Comparison of ENCODE assay signal across 8 cellular contexts in the genomic region with DNA sequence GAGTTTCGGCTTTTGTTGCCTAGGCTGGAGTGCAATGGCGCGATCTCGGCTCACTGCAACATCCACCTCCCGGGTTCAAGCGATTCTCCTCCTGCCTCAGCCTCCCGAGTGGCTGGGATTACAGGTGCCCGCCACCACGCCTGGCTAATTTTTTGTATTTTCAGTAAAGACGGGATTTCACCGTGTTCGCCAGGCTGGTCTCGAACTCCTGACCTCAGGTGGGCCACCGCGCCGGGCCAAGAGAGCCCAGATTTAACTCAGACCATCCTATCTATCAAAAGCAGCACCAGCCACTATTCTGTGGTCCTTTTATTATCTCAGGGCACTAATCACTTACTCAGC. TPM values are rescaled to one million over a fixed set of nuclear protein-coding genes. Genes with fewer than 3 reads are reported as not detected.
DNase-seq lines count a peak whose midpoint lies in the region; FAIRE-seq and TF ChIP-seq lines count a peak whose summit lies in the region.
"Not testable (repeated sequence)": the region's sequence is repeated elsewhere in the genome, so short reads cannot be mapped to it uniquely, and the experiment has no call there.

No MANE protein-coding gene starts in this region.

- H3K36me3 Mint-ChIP-seq in astrocyte (ENCODE audit: low read depth, unreplicated experiment); immature natural killer cell; nephron progenitor cell (ENCODE audit: low read depth): not testable (repeated sequence)

- H3K4me1 ChIP-seq in A673 (ENCODE audit: insufficient read depth, low read length, poor library complexity, severe bottlenecking); HAP-1; astrocyte (ENCODE audit: insufficient read depth, low read length): not testable (repeated sequence)
- H3K4me1 ChIP-seq in stomach: peaks cover 5 to 15% (median 11%) of the 10 kb centered on the region in 4 donors

- 85 to 92% (median 87%) methylated on average over 16 of the region's 16 CpGs for WGBS in stomach, 5 donors

- H3K4me3 ChIP-seq in A673 (ENCODE audit: low read depth, low read length, poor library complexity, severe bottlenecking) (peak overlapping the region; percentile 44), HAP-1 (peak overlapping the region; percentile 35), WI38 (ENCODE audit: low read depth, low read length) (peak overlapping the region; percentile 58), astrocyte (ENCODE audit: insufficient read depth, low read depth, low read length) (peak overlapping the region; percentile 79), epithelial cell of esophagus (ENCODE audit: low read length) (peak overlapping the region; percentile 64), stomach (peak overlapping the region; percentile 54 to 61 (median 56))

- not testable (repeated sequence) for H3K9me3 ChIP-seq in A673 (ENCODE audit: low read depth, low read length, poor library complexity, severe bottlenecking); HAP-1; astrocyte (ENCODE audit: insufficient read depth, low read depth, low read length); stomach

- not testable (repeated sequence) for H3K36me3 ChIP-seq in A673 (ENCODE audit: insufficient read depth, low read length, poor library complexity, severe bottlenecking); HAP-1 (replicated peaks); astrocyte (ENCODE audit: insufficient read depth, low read length); stomach

- H3K27me3 Mint-ChIP-seq in astrocyte (ENCODE audit: low read depth, unreplicated experiment); nephron progenitor cell (ENCODE audit: low read depth, poor library complexity): not testable (repeated sequence)
- H3K27me3 Mint-ChIP-seq in immature natural killer cell (ENCODE audit: low read depth in 3 of 3): peaks cover 5 to 12% (median 7%) of the 10 kb centered on the region in 3 donors

- not testable (repeated sequence) for H3K27ac ChIP-seq in A673 (ENCODE audit: low read depth, low read length, poor library complexity, severe bottlenecking); astrocyte (ENCODE audit: low read depth, low read length)
- H3K27ac ChIP-seq in stomach: peak overlapping the region; percentile 21 to 70 (median 65)

- not testable (repeated sequence) for H3K27me3 ChIP-seq in A673 (replicated peaks; ENCODE audit: insufficient read depth, low read depth, low read length, poor library complexity); HAP-1 (ENCODE audit: low read depth); astrocyte (ENCODE audit: insufficient read depth, low read length); stomach

- not testable (repeated sequence) for H3K4me3 Mint-ChIP-seq in astrocyte (ENCODE audit: unreplicated experiment)
- H3K4me3 Mint-ChIP-seq in immature natural killer cell (peak overlapping the region; percentile 94 to 96 (median 95)), nephron progenitor cell (peak overlapping the region; percentile 76)

- CTCF ChIA-PET in A673 (lab: Charles Lee): not testable (repeated sequence)

- not testable (repeated sequence) for H4K20me1 ChIP-seq in astrocyte (ENCODE audit: insufficient read depth, low read length)

- intact Hi-C loops in A673 (cut with micrococcal nuclease; ENCODE audit: unreplicated experiment); stomach (cut with DNase I; ENCODE audit: low total_unique reads): not testable (repeated sequence)

- in situ Hi-C loops in HAP-1 (cut with MboI; ENCODE audit: low sequenced_read_pairs): not testable (repeated sequence)

- not testable (repeated sequence) for H3K9me3 Mint-ChIP-seq in astrocyte (ENCODE audit: unreplicated experiment); immature natural killer cell; nephron progenitor cell

- FAIRE-seq in astrocyte (lab: Jason Lieb, UNC): not testable (repeated sequence)

- TSS peak; percentile 91 for BruUV-seq in A673 (replicated peaks; lab: Mats Ljungman, UMichigan)

- TF ChIP-seq CTCF in A673 (conservative IDR thresholded peaks at IDR 0.05; ENCODE audit: low read depth, low read length); WI38 (IDR thresholded peaks at IDR 0.05; ENCODE audit: low read depth, low read length); astrocyte (IDR thresholded peaks at IDR 0.05; ENCODE audit: insufficient read depth, low read depth, low read length); epithelial cell of esophagus (IDR thresholded peaks at IDR 0.05; ENCODE audit: insufficient read depth, low read depth, low read length, missing control alignments); nephron progenitor cell (IDR thresholded peaks at IDR 0.05); stomach (IDR thresholded peaks at IDR 0.05): not testable (repeated sequence)

- not testable (repeated sequence) for H3K79me2 ChIP-seq in astrocyte (ENCODE audit: insufficient read depth, low read length)

- peak overlapping the region; percentile 99 for H3K4me2 ChIP-seq in astrocyte (ENCODE audit: low read length)

- H2AFZ ChIP-seq in astrocyte (ENCODE audit: low read depth, low read length): peak overlapping the region; percentile 99

- not testable (repeated sequence) for H3K27ac Mint-ChIP-seq in astrocyte (ENCODE audit: unreplicated experiment); nephron progenitor cell
- peak overlapping the region; percentile 73 to 89 (median 82) for H3K27ac Mint-ChIP-seq in immature natural killer cell

- TF ChIP-seq POLR2A in stomach (IDR thresholded peaks at IDR 0.05): not testable (repeated sequence)

- DNase-seq in A673 (ENCODE audit: low spot score); HAP-1 (ENCODE audit: low spot score in 2 of 2); astrocyte (ENCODE audit: low read depth); epithelial cell of esophagus (ENCODE audit: low read depth); immature natural killer cell; nephron progenitor cell; stomach: not testable (repeated sequence)

- TF ChIP-seq EP300 in stomach (IDR thresholded peaks at IDR 0.05): not testable (repeated sequence)

- POLR2A ChIA-PET in A673 (lab: Charles Lee; ENCODE audit: low non-redundant PET): interaction anchor here (0.5 kb wide), 1 partner anchor 31 kb away, joined by 3 read pairs; no protein-coding TSS in a partner anchor

- H3K4me1 Mint-ChIP-seq in astrocyte (ENCODE audit: low read depth, unreplicated experiment); immature natural killer cell; nephron progenitor cell: not testable (repeated sequence)

- H3K9ac ChIP-seq in astrocyte (ENCODE audit: low read length): peak overlapping the region; percentile 59

RNA-seq across cellular contexts. Expression of a gene that starts 16.3 kb away (rescaled TPM):
- total RNA-seq in A673 (2021): 20.1 and 24.8 TPM in 2 replicates
- total RNA-seq in astrocyte: 22.0 and 22.5 TPM in 2 replicates
- 10 to 100 TPM; 11.9 to 22.7 (median 14.0) TPM for polyA plus RNA-seq in immature natural killer cell
- total RNA-seq in stomach: 10 to 100 TPM; 23.9 to 56.5 (median 26.3) TPM
- polyA plus RNA-seq in stomach: 10 to 100 TPM; 15.0 to 20.2 (median 17.9) TPM

RNA-seq across cellular contexts. Expression of a gene that starts 55.5 kb away (rescaled TPM):
- total RNA-seq in A673 (2021): 24.1 and 26.0 TPM in 2 replicates
- 3.1 and 3.6 TPM in 2 replicates for total RNA-seq in astrocyte
- polyA plus RNA-seq in immature natural killer cell: 1 to 10 TPM; 1.0 to 3.5 (median 3.1) TPM
- total RNA-seq in stomach: 10 to 100 TPM in 3 of 5 donors, 1 to 10 TPM in 2; 1.2 to 24.3 (median 19.4) TPM
- 1 to 10 TPM; 1.7 to 5.2 (median 3.1) TPM for polyA plus RNA-seq in stomach
